Comparison of ENCODE assay signal across 8 cellular contexts in the genomic region with DNA sequence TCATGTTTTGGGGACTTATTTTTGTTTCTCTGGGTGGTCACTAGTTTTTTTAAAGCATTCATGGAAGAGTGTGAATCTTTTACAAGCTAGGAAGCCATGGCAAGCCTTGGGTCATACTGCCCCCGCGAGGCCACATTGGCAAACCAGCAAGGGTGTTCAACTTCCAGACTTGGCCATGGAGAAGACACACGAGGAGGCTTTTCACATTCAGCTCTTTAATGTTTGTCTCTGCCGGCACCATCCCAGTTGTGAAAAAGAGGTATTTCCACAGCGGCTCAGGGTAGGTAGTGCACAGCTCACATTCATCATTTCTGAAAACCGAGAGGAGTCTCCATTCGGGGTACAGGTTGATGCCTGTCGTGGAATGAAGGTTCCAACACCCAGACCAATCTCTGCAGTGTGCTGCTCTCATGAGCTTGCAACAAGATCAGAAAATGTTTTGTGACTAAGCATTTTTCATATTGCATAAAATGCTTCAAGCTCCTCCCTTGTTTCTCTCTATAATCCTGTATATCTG. TPM values are rescaled to one million over a fixed set of nuclear protein-coding genes. Genes with fewer than 3 reads are reported as not detected.
A peak's percentile ranks its signal among the peaks of the same experiment; 100 is the strongest.
DNase-seq lines count a peak whose midpoint lies in the region; ATAC-seq and TF ChIP-seq lines count a peak whose summit lies in the region.

No MANE protein-coding gene starts in this region.

- in situ Hi-C loops in astrocyte of the cerebellum (cut with HindIII; ENCODE audit: low sequenced_read_pairs) = no loop called here

- H3K4me1 ChIP-seq in BE2C = no peaks in the 10 kb centered on the region

- DNase-seq in BE2C = peak; percentile 40
- DNase-seq in HL-60 (ENCODE audit: low read depth in 1 of 2, low spot score in 1 of 2) = peak; percentile 45 to 77
- peak in 3 of 5 experiments; percentile 41 to 52 (median 51) for DNase-seq in T-helper 2 cell
- DNase-seq in astrocyte of the cerebellum (ENCODE audit: low read depth) = peak; percentile 19
- peak; percentile 53 for DNase-seq in iPS DF 4.7 (ENCODE audit: extremely low read depth, low spot score)
- peak; percentile 43 to 57 for DNase-seq in stimulated activated CD4-positive, alpha-beta T cell treated with anti-CD3 and anti-CD28 coated beads, Interleukin-15, amount 100 ng/mL, for 48 hours (ENCODE audit: low read depth in 2 of 2)

- H3K27ac ChIP-seq in HL-60 (replicated peaks) = no peak overlapping the region

- ATAC-seq in HG02642 (IDR thresholded peaks at IDR 0.05; ENCODE audit: poor library complexity, unreplicated experiment) (no peak), HG03565 (IDR thresholded peaks at IDR 0.05; ENCODE audit: unreplicated experiment) (no peak)

- H3K9me3 ChIP-seq in BE2C = no peaks in the 10 kb centered on the region

- no peak overlapping the region for H3K4me3 ChIP-seq in BE2C (ENCODE audit: low read depth, low read length)
- H3K4me3 ChIP-seq in HL-60 (replicated peaks; ENCODE audit: insufficient read depth, low read length) = no peak overlapping the region
- H3K4me3 ChIP-seq in astrocyte of the cerebellum (ENCODE audit: low read depth, low read length) = no peak overlapping the region

- no peaks in the 10 kb centered on the region for H3K36me3 ChIP-seq in BE2C

- TF ChIP-seq CTCF in BE2C (IDR thresholded peaks at IDR 0.05; ENCODE audit: low read depth, low read length) = peak; percentile 64
- peak; percentile 86 for TF ChIP-seq CTCF in HL-60 (IDR thresholded peaks at IDR 0.05; ENCODE audit: insufficient read depth, low read length)
- TF ChIP-seq CTCF in astrocyte of the cerebellum (IDR thresholded peaks at IDR 0.05; ENCODE audit: low read depth, low read length, missing control alignments) = peak; percentile 78

- H3K27me3 ChIP-seq in BE2C (no peaks in the 10 kb centered on the region), HL-60 (ENCODE audit: insufficient read depth, poor library complexity, severe bottlenecking) (no peaks in the 10 kb centered on the region)

RNA-seq across cellular contexts. Expression of gene CCR5, which starts 7.7 kb away (rescaled TPM):
- polyA plus RNA-seq in BE2C (2012; ENCODE audit: insufficient read depth, insufficient read length, low read depth) = not detected

RNA-seq across cellular contexts. Expression of gene CCR2, which starts 24.6 kb away (rescaled TPM):
- not detected for polyA plus RNA-seq in BE2C (2012; ENCODE audit: insufficient read depth, insufficient read length, low read depth)

RNA-seq across cellular contexts. Expression of gene CCRL2, which starts 28.6 kb away (rescaled TPM):
- polyA plus RNA-seq in BE2C (2012; ENCODE audit: insufficient read depth, insufficient read length, low read depth) = not detected
